Comparison of ENCODE assay signal across 12 cellular contexts in the genomic region with DNA sequence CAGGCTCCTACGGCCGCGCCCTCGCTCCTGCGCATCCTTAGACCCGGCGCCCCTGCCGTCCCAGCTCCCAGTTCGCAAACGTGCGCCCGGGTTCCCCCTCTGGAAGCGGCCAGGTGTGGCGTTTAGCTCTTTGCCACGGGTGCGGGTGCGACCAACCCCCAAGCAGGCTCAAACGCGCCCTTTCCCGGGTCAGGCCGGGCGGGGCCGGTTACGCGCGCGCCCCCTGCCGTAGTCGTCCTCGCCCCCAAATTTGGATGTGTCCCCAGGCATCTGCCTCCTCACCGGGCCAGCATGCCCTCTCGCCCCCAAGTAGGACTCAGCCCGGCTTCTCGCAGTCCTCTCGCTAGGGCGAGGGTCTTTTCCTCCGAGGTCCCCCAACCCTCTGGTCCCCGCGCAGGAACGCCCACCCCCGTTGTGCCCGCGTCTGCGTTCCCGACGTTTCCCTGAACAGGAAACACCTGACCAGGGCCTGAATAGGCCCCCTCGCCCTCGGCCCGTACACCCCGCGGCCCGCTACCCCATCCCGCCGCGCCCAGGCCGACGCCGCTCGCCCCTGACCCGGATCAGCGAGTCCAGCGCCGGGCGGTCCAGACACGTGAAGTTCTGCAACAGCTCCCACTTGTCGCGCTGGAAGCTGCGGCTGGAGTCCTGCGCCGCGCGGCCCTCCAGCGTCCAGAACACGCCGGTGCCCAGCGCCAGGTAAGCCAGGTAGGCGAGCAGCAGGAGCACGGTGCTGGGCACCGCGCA. TPM values are rescaled to one million over a fixed set of nuclear protein-coding genes. Genes with fewer than 3 reads are reported as not detected.
A peak's percentile ranks its signal among the peaks of the same experiment; 100 is the strongest.
DNase-seq lines count a peak whose midpoint lies in the region; ATAC-seq lines count a peak whose summit lies in the region.
"Had no signal": no experiment of that assay in that cellular context is flagged by ENCODE, and none has a peak within 500 bp of the region (broad histone marks: within the 10 kb centered on the region; RNA-seq: fewer than 3 reads in every experiment).

No MANE protein-coding gene starts in this region.

- no peaks in the 10 kb centered on the region for H3K4me1 Mint-ChIP-seq in activated T-cell treated with anti-CD3 and anti-CD28 coated beads, Interleukin-2, amount 50 U/mL, for 72 hours (ENCODE audit: low read depth)
- H3K4me1 Mint-ChIP-seq in stimulated activated naive B cell treated with anti-CD40 and anti-IgM and Interleukin-4, amounts not matched to agents 10 μg/mL and 1 μg/mL and 100 μg/mL, for 72 hours: peaks cover 12 to 39% of the 10 kb centered on the region in 2 donors

- no peak overlapping the region for H3K27ac ChIP-seq in iPS-20b (ENCODE audit: low read length)

- H3K36me3 ChIP-seq in iPS-20b (ENCODE audit: insufficient read depth, low read depth, low read length): no peaks in the 10 kb centered on the region

- H3K27ac Mint-ChIP-seq in activated T-cell treated with anti-CD3 and anti-CD28 coated beads, Interleukin-2, amount 50 U/mL, for 72 hours: no peak overlapping the region
- no peak overlapping the region for H3K27ac Mint-ChIP-seq in stimulated activated naive B cell treated with anti-CD40 and anti-IgM and Interleukin-4, amounts not matched to agents 10 μg/mL and 1 μg/mL and 100 μg/mL, for 72 hours

- H3K27me3 ChIP-seq in iPS-20b (ENCODE audit: insufficient read depth, low read length): peaks cover 80% of the 10 kb centered on the region

- H3K4me3 ChIP-seq in iPS-20b (ENCODE audit: low read length): peak overlapping the region; percentile 68

- ATAC-seq in activated T-cell treated with anti-CD3 and anti-CD28 coated beads, Interleukin-2, amount 50 U/mL, for 72 hours (replicated peaks in 1 of 2): peak in 1 of 2 donors; percentile 19
- ATAC-seq in stimulated activated naive B cell treated with anti-CD40 and anti-IgM and Interleukin-4, amounts not matched to agents 10 μg/mL and 1 μg/mL and 100 μg/mL, for 72 hours (replicated peaks): no peak
- ATAC-seq in GM21381 (IDR thresholded peaks at IDR 0.05; ENCODE audit: unreplicated experiment) (no peak), HG02610 (IDR thresholded peaks at IDR 0.05; ENCODE audit: unreplicated experiment) (no peak)

- no peaks in the 10 kb centered on the region for H3K9me3 Mint-ChIP-seq in activated T-cell treated with anti-CD3 and anti-CD28 coated beads, Interleukin-2, amount 50 U/mL, for 72 hours
- H3K9me3 Mint-ChIP-seq in stimulated activated naive B cell treated with anti-CD40 and anti-IgM and Interleukin-4, amounts not matched to agents 10 μg/mL and 1 μg/mL and 100 μg/mL, for 72 hours: no peaks in the 10 kb centered on the region

- peak overlapping the region; percentile 13; the same call in 1 of the 2 replicates for H3K9ac ChIP-seq in iPS-20b (ENCODE audit: low read depth, low read length)

- H3K27me3 Mint-ChIP-seq in activated T-cell treated with anti-CD3 and anti-CD28 coated beads, Interleukin-2, amount 50 U/mL, for 72 hours (ENCODE audit: low read depth): peaks cover 36% of the 10 kb centered on the region
- H3K27me3 Mint-ChIP-seq in stimulated activated naive B cell treated with anti-CD40 and anti-IgM and Interleukin-4, amounts not matched to agents 10 μg/mL and 1 μg/mL and 100 μg/mL, for 72 hours: peaks cover 51 to 52% of the 10 kb centered on the region in 2 donors

- DNase-seq in DMS79 (lab: John Stamatoyannopoulos, UW): peak; percentile 45
- no peak for DNase-seq in DMS79 treated with DMSO at 0.1 percent for 48 hours (lab: John Stamatoyannopoulos, UW)
- DNase-seq in activated T-cell treated with anti-CD3 and anti-CD28 coated beads, Interleukin-2, amount 50 U/mL, for 72 hours: no peak
- no peak for DNase-seq in stimulated activated naive B cell treated with anti-CD40 and anti-IgM and Interleukin-4, amounts not matched to agents 10 μg/mL and 1 μg/mL and 100 μg/mL, for 72 hours
- DNase-seq in SW 1271 (lab: John Stamatoyannopoulos, UW): no peak
- DNase-seq: NCI-H2029, small intestine had no signal

- no peaks in the 10 kb centered on the region for H3K36me3 Mint-ChIP-seq in activated T-cell treated with anti-CD3 and anti-CD28 coated beads, Interleukin-2, amount 50 U/mL, for 72 hours (ENCODE audit: insufficient read depth in 2 of 2)
- H3K36me3 Mint-ChIP-seq in stimulated activated naive B cell treated with anti-CD40 and anti-IgM and Interleukin-4, amounts not matched to agents 10 μg/mL and 1 μg/mL and 100 μg/mL, for 72 hours: no peaks in the 10 kb centered on the region

- no peaks in the 10 kb centered on the region for H3K4me1 ChIP-seq in iPS-20b (ENCODE audit: insufficient read depth, low read length)

- peak overlapping the region; percentile 12 to 60 for H3K4me3 Mint-ChIP-seq in activated T-cell treated with anti-CD3 and anti-CD28 coated beads, Interleukin-2, amount 50 U/mL, for 72 hours
- H3K4me3 Mint-ChIP-seq in stimulated activated naive B cell treated with anti-CD40 and anti-IgM and Interleukin-4, amounts not matched to agents 10 μg/mL and 1 μg/mL and 100 μg/mL, for 72 hours: peak overlapping the region; percentile 65 to 73

- no peaks in the 10 kb centered on the region for H3K9me3 ChIP-seq in iPS-20b (ENCODE audit: insufficient read depth, low read depth, low read length)

RNA-seq across cellular contexts. Expression of a gene that starts 0.5 kb away (rescaled TPM):
- not detected for total RNA-seq in activated T-cell treated with anti-CD3 and anti-CD28 coated beads, Interleukin-2, amount 50 U/mL, for 72 hours
- total RNA-seq: dermis microvascular lymphatic vessel endothelial cell, subcutaneous adipose tissue had no signal

RNA-seq across cellular contexts. Expression of a gene that starts 8.8 kb away (rescaled TPM):
- not detected for total RNA-seq in activated T-cell treated with anti-CD3 and anti-CD28 coated beads, Interleukin-2, amount 50 U/mL, for 72 hours
- total RNA-seq: dermis microvascular lymphatic vessel endothelial cell, subcutaneous adipose tissue had no signal
